Comparison of ENCODE assay signal across 8 cellular contexts in the genomic region with DNA sequence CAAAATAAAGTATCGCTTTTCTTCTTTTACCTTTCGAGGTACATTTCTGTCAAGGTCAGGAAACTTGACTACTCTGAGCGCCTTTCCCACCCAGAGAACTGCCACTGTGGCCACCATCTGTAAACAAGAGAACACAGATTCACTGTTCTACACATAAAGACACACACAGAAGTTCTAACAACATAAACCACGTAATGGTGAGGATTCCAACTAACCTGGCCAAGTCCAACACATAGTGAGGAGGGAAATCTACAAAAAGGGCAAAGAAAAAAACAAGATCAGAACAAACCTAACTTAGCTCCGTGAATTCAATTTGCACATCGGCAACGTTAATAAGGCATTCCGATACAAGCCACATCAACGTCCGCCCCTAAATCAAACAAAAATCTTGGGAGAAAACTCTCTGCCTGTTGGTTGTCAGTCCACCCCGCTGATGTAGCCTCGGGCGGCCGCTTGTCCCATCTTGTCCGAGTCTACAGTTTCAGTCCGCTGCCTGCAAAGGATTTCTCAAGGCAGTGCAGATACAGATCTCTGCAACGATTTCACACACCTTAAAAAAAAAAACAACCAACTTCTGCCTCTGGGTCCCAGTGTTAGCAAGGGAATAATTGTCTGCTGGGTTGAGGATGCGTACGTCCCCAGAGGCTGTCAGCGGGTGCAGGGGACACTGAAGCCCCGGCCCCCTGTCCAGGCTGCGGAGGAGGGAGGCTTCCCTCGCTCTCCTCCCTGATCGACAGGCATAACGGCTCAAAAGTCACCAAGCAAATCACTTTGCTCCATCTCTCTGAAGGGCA. TPM values are rescaled to one million over a fixed set of nuclear protein-coding genes. Genes with fewer than 3 reads are reported as not detected.
DNase-seq lines count a peak whose midpoint lies in the region; ATAC-seq, FAIRE-seq and TF ChIP-seq lines count a peak whose summit lies in the region.

No MANE protein-coding gene starts in this region.

- H3K9me3 Mint-ChIP-seq in astrocyte (ENCODE audit: unreplicated experiment), result no peaks in the 10 kb centered on the region

- peak overlapping the region; percentile 95 for H3K4me3 Mint-ChIP-seq in astrocyte (ENCODE audit: unreplicated experiment)

- H3K4me1 ChIP-seq in OCI-LY3 (ENCODE audit: low read length) (peaks cover 8% of the 10 kb centered on the region), astrocyte (ENCODE audit: insufficient read depth, low read length) (no peaks in the 10 kb centered on the region), psoas muscle (peaks cover 23% of the 10 kb centered on the region)

- H3K27ac ChIP-seq in OCI-LY3 (ENCODE audit: low read length) (peak overlapping the region; percentile 85), astrocyte (ENCODE audit: low read depth, low read length) (peak overlapping the region; percentile 83), psoas muscle (peak overlapping the region; percentile 98)

- DNase-seq in AG10803 (ENCODE audit: low read depth) (peak; percentile 39), astrocyte (ENCODE audit: low read depth) (no peak), hepatic stellate cell (ENCODE audit: low spot score) (peak; percentile 40), psoas muscle (peak; percentile 38 to 63), D341Med (ENCODE audit: low spot score) (no peak)

- peak; percentile 39 for FAIRE-seq in astrocyte (lab: Jason Lieb, UNC)

- peak; percentile 21 for ATAC-seq in GM18508 (IDR thresholded peaks at IDR 0.05; ENCODE audit: insufficient read depth, unreplicated experiment)
- peak; percentile 12 for ATAC-seq in HG03039 (IDR thresholded peaks at IDR 0.05; ENCODE audit: unreplicated experiment)
- peak; percentile 43 to 68 (median 57) for ATAC-seq in psoas muscle

- TF ChIP-seq CTCF in AG10803 (conservative IDR thresholded peaks at IDR 0.05; ENCODE audit: low read length) (no peak), OCI-LY3 (IDR thresholded peaks at IDR 0.05; ENCODE audit: low read depth, low read length) (no peak), astrocyte (IDR thresholded peaks at IDR 0.05; ENCODE audit: insufficient read depth, low read depth, low read length) (no peak), psoas muscle (IDR thresholded peaks at IDR 0.05) (no peak)

- H3K4me2 ChIP-seq in OCI-LY3 (ENCODE audit: low read length) (peak overlapping the region; percentile 87), astrocyte (ENCODE audit: low read length) (peak overlapping the region; percentile 93)

- H3K9ac ChIP-seq in OCI-LY3 (ENCODE audit: low read length) (peak overlapping the region; percentile 96), astrocyte (ENCODE audit: low read length) (peak overlapping the region; percentile 89)

- peak overlapping the region; percentile 83 for H3K4me3 ChIP-seq in AG10803 (ENCODE audit: low read length)
- peak overlapping the region; percentile 99 for H3K4me3 ChIP-seq in OCI-LY3 (ENCODE audit: low read length)
- peak overlapping the region; percentile 90 for H3K4me3 ChIP-seq in astrocyte (ENCODE audit: insufficient read depth, low read depth, low read length)
- H3K4me3 ChIP-seq in psoas muscle, result peak overlapping the region; percentile 96

- intact Hi-C loops in psoas muscle (cut with DNase I), result loop anchor here (5.0 to 10.0 kb wide), 4 partner anchors 46 to 121 kb away; no protein-coding TSS in a partner anchor

- H3K27me3 ChIP-seq in OCI-LY3 (ENCODE audit: low read depth, low read length) (no peaks in the 10 kb centered on the region), astrocyte (ENCODE audit: insufficient read depth, low read length) (no peaks in the 10 kb centered on the region), psoas muscle (ENCODE audit: insufficient read depth in 3 of 3, low read length in 2 of 3) (no peaks in the 10 kb centered on the region)

- H2AFZ ChIP-seq in OCI-LY3 (ENCODE audit: low read depth, low read length), result peak overlapping the region; percentile 100; the same call in 1 of the 2 replicates
- H2AFZ ChIP-seq in astrocyte (ENCODE audit: low read depth, low read length), result peak overlapping the region; percentile 84

- 1 to 4% (median 3%) methylated on average over 25 of the region's 25 CpGs for WGBS in psoas muscle, 3 donors

- H3K9me3 ChIP-seq in OCI-LY3 (ENCODE audit: insufficient read depth, low read length), result no peaks in the 10 kb centered on the region
- H3K9me3 ChIP-seq in astrocyte (ENCODE audit: insufficient read depth, low read depth, low read length), result no peaks in the 10 kb centered on the region
- H3K9me3 ChIP-seq in psoas muscle, result no peaks in the 10 kb centered on the region

- H3K27me3 Mint-ChIP-seq in astrocyte (ENCODE audit: low read depth, unreplicated experiment), result no peaks in the 10 kb centered on the region

- H3K36me3 ChIP-seq in OCI-LY3 (replicated peaks; ENCODE audit: low read depth, low read length) (peaks cover 3% of the 10 kb centered on the region), astrocyte (ENCODE audit: insufficient read depth, low read length) (peaks cover 12% of the 10 kb centered on the region), psoas muscle (ENCODE audit: insufficient read depth in 1 of 2, low read depth in 1 of 2) (peaks cover 3 to 34% of the 10 kb centered on the region in 2 donors)

- H3K79me2 ChIP-seq in OCI-LY3 (ENCODE audit: low read length) (peaks cover 14% of the 10 kb centered on the region), astrocyte (ENCODE audit: insufficient read depth, low read length) (peaks cover 36% of the 10 kb centered on the region)

- peak overlapping the region; percentile 84 for H3K27ac Mint-ChIP-seq in astrocyte (ENCODE audit: unreplicated experiment)

- H4K20me1 ChIP-seq in OCI-LY3 (ENCODE audit: insufficient read depth, low read length), result no peaks in the 10 kb centered on the region
- no peaks in the 10 kb centered on the region for H4K20me1 ChIP-seq in astrocyte (ENCODE audit: insufficient read depth, low read length)

- peaks cover 7% of the 10 kb centered on the region for H3K36me3 Mint-ChIP-seq in astrocyte (ENCODE audit: low read depth, unreplicated experiment)

- peaks cover 16% of the 10 kb centered on the region for H3K4me1 Mint-ChIP-seq in astrocyte (ENCODE audit: low read depth, unreplicated experiment)

RNA-seq across cellular contexts. Expression of gene SLC35D1, which starts 1.0 kb away (rescaled TPM):
- total RNA-seq in astrocyte (12.7 and 13.1 TPM in 2 replicates), psoas muscle (1 to 10 TPM; 5.1 to 6.8 (median 6.3) TPM)
- 1 to 10 TPM; 2.5 to 7.0 (median 3.8) TPM for polyA plus RNA-seq in psoas muscle

Comparison
In these comparisons a context has a peak if more than half of its experiments do, and no peak if none do; other contexts are left out.
1. DNase-seq: peak in AG10803 (single experiment), hepatic stellate cell (single experiment) and psoas muscle (2 of 2); none in astrocyte (single experiment) and D341Med (single experiment).
2. Peak in every context shown above with its lines, with median percentiles within 50 percentile points of each other: H3K4me3 ChIP-seq, ATAC-seq and H3K27ac ChIP-seq.